16 cellular contexts compared by ENCODE assay signal in the genomic region with DNA sequence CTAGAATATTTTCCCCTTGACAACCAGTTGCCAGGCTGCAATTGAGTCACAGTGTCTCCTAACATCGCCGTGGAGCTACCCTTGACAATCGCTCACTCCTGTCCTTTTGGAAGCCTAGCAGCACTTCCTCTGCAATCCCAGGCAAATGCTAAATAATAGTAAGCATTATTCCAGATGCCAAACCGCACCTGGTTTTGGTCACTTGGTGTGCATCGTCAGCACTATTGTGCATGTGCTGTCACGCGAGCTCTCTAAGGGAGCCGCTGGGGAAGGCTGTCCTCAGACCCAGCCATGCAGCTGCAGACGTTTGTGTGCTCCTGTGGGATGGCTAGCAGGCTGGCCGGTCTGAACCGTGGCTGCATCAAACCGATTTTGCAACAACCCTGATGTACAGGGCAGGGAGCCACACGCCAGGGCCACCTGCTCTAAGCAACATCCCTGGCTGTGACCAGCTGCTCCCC.
A peak's percentile ranks its signal among the peaks of the same experiment; 100 is the strongest.
DNase-seq lines count a peak whose midpoint lies in the region; ATAC-seq and TF ChIP-seq lines count a peak whose summit lies in the region.
"Had no signal": no experiment of that assay in that cellular context is flagged by ENCODE, and none has a peak within 500 bp of the region (broad histone marks: within the 10 kb centered on the region; RNA-seq: fewer than 3 reads in every experiment).

No MANE protein-coding gene starts in this region.

- H3K4me3 Mint-ChIP-seq in GM23338, result no peak overlapping the region
- peak overlapping the region in 2 of 5 experiments; percentile 29 to 51 for H3K4me3 Mint-ChIP-seq in brain
- no peak overlapping the region for H3K4me3 Mint-ChIP-seq in nephron
- no peak overlapping the region for H3K4me3 Mint-ChIP-seq in activated CD8-positive, alpha-beta T cell treated with anti-CD3 and anti-CD28 coated beads for 36 hours

- H3K9me2 ChIP-seq in GM23338 (ENCODE audit: insufficient read depth), result no peaks in the 10 kb centered on the region

- no peaks in the 10 kb centered on the region for H3K27me3 ChIP-seq in GM23338 (ENCODE audit: insufficient read depth)
- H3K27me3 ChIP-seq: adrenal gland; BLaER1 treated with 17β-estradiol and CSF1 and Interleukin-3, amounts not matched to agents 10 nM and 100 nM; colonic mucosa; esophagus muscularis mucosa had no signal

- intact Hi-C loops in activated CD8-positive, alpha-beta T cell treated with anti-CD3 and anti-CD28 coated beads for 36 hours (cut with micrococcal nuclease), result no loop called here

- H3K4me2 ChIP-seq in GM23338, result no peak overlapping the region
- H3K4me2 ChIP-seq: BLaER1 treated with 17β-estradiol and CSF1 and Interleukin-3, amounts not matched to agents 10 nM and 100 nM had no signal

- POLR2A ChIA-PET in activated CD8-positive, alpha-beta T cell treated with anti-CD3 and anti-CD28 coated beads for 36 hours (lab: Charles Lee), result no interaction called here

- CTCF ChIA-PET in activated CD8-positive, alpha-beta T cell treated with anti-CD3 and anti-CD28 coated beads for 36 hours (lab: Charles Lee), result no interaction called here

- peaks cover 6% of the 10 kb centered on the region; the same call in 2 of the 3 replicates for H3K4me1 Mint-ChIP-seq in GM23338
- H3K4me1 Mint-ChIP-seq in brain, result peaks cover 37% of the 10 kb centered on the region
- peaks cover 36% of the 10 kb centered on the region for H3K4me1 Mint-ChIP-seq in nephron
- no peaks in the 10 kb centered on the region for H3K4me1 Mint-ChIP-seq in activated CD8-positive, alpha-beta T cell treated with anti-CD3 and anti-CD28 coated beads for 36 hours (ENCODE audit: low read depth)

- no peaks in the 10 kb centered on the region for H3K4me1 ChIP-seq in GM23338 (ENCODE audit: insufficient read depth)
- H3K4me1 ChIP-seq: adrenal gland had no signal

- peaks cover 3% of the 10 kb centered on the region; the same call in 1 of the 3 replicates for H3K36me3 Mint-ChIP-seq in GM23338 (ENCODE audit: low read depth)
- no peaks in the 10 kb centered on the region for H3K36me3 Mint-ChIP-seq in brain
- H3K36me3 Mint-ChIP-seq in nephron (ENCODE audit: low read depth), result peaks cover 5% of the 10 kb centered on the region
- H3K36me3 Mint-ChIP-seq in activated CD8-positive, alpha-beta T cell treated with anti-CD3 and anti-CD28 coated beads for 36 hours (ENCODE audit: low read depth), result no peaks in the 10 kb centered on the region

- DNase-seq in AG10803 (ENCODE audit: low read depth) (peak; percentile 68), GM23338 (ENCODE audit: low spot score) (no peak), glomerular visceral epithelial cell (ENCODE audit: extremely low spot score) (no peak), COR-L47 (lab: John Stamatoyannopoulos, UW) (no peak)
- no peak for DNase-seq in effector CD4-positive, alpha-beta T cell
- DNase-seq in activated CD8-positive, alpha-beta T cell treated with anti-CD3 and anti-CD28 coated beads for 36 hours, result no peak
- DNase-seq: activated CD4-positive, alpha-beta T cell treated with anti-CD3 and anti-CD28 coated beads, Interleukin-2, amount 50 U/mL, for 4 hours; adrenal gland; colonic mucosa; NCI-H2029; NK-92 treated with Interleukin-12 subunit alpha and Interleukin-12 subunit beta, amount 100 ng/mL, for 24 hours had no signal

- H4K20me1 ChIP-seq in GM23338 (replicated peaks; ENCODE audit: insufficient read depth), result no peaks in the 10 kb centered on the region
- H4K20me1 ChIP-seq: BLaER1 treated with 17β-estradiol and CSF1 and Interleukin-3, amounts not matched to agents 10 nM and 100 nM had no signal

- 0 out of 2 replicates have a peak overlapping the region, but pooled peaks have one; percentile 52 for H2AFZ ChIP-seq in GM23338

- H3K36me3 ChIP-seq in GM23338 (ENCODE audit: insufficient read depth), result no peaks in the 10 kb centered on the region
- H3K36me3 ChIP-seq: adrenal gland; BLaER1 treated with 17β-estradiol and CSF1 and Interleukin-3, amounts not matched to agents 10 nM and 100 nM; colonic mucosa; esophagus muscularis mucosa had no signal

- H3K27me3 Mint-ChIP-seq in GM23338 (ENCODE audit: insufficient read depth, low read depth, poor library complexity) (peaks cover 5% of the 10 kb centered on the region), brain (peaks cover 3% of the 10 kb centered on the region), nephron (ENCODE audit: low read depth) (peaks cover 4% of the 10 kb centered on the region)
- H3K27me3 Mint-ChIP-seq in activated CD8-positive, alpha-beta T cell treated with anti-CD3 and anti-CD28 coated beads for 36 hours, result no peaks in the 10 kb centered on the region

- no peaks in the 10 kb centered on the region for H3K79me2 ChIP-seq in GM23338 (replicated peaks; ENCODE audit: insufficient read depth)

- no peak for TF ChIP-seq CTCF in AG10803 (conservative IDR thresholded peaks at IDR 0.05; ENCODE audit: low read length)
- TF ChIP-seq CTCF in GM23338 (conservative IDR thresholded peaks at IDR 0.05; ENCODE audit: low read depth in 2 of 2), result no peak
- no peak for TF ChIP-seq CTCF in brain (conservative IDR thresholded peaks at IDR 0.05)
- TF ChIP-seq CTCF in nephron (IDR thresholded peaks at IDR 0.05; ENCODE audit: unreplicated experiment in 3 of 3), result no peak
- no peak for TF ChIP-seq CTCF in activated CD8-positive, alpha-beta T cell treated with anti-CD3 and anti-CD28 coated beads for 36 hours (IDR thresholded peaks at IDR 0.05)

- H3F3A ChIP-seq in GM23338 (replicated peaks; ENCODE audit: low read depth), result no peaks in the 10 kb centered on the region

- no peak overlapping the region for H3K27ac Mint-ChIP-seq in GM23338
- peak overlapping the region; percentile 11 to 90 (median 58) for H3K27ac Mint-ChIP-seq in brain
- H3K27ac Mint-ChIP-seq in nephron, result peak overlapping the region in 2 of 3 experiments; percentile 78 to 79
- no peak overlapping the region for H3K27ac Mint-ChIP-seq in activated CD8-positive, alpha-beta T cell treated with anti-CD3 and anti-CD28 coated beads for 36 hours

- H3K27ac ChIP-seq in GM23338 (ENCODE audit: low read depth), result no peak overlapping the region
- H3K27ac ChIP-seq: adrenal gland; BLaER1 treated with 17β-estradiol and CSF1 and Interleukin-3, amounts not matched to agents 10 nM and 100 nM; colonic mucosa; esophagus muscularis mucosa; HL-60 had no signal

- peaks cover 7% of the 10 kb centered on the region; the same call in 2 of the 3 replicates for H3K9me3 Mint-ChIP-seq in GM23338
- peaks cover 10 to 25% (median 15%) of the 10 kb centered on the region in 5 experiments for H3K9me3 Mint-ChIP-seq in brain
- H3K9me3 Mint-ChIP-seq in nephron, result peaks cover 14% of the 10 kb centered on the region
- peaks cover 4% of the 10 kb centered on the region for H3K9me3 Mint-ChIP-seq in activated CD8-positive, alpha-beta T cell treated with anti-CD3 and anti-CD28 coated beads for 36 hours

- H3K4me3 ChIP-seq in AG10803 (ENCODE audit: low read length) (no peak overlapping the region), GM23338 (no peak overlapping the region)
- H3K4me3 ChIP-seq: adrenal gland; BLaER1 treated with 17β-estradiol and CSF1 and Interleukin-3, amounts not matched to agents 10 nM and 100 nM; colonic mucosa; esophagus muscularis mucosa had no signal

- ATAC-seq in GM23338, result no peak; the same call in 2 of the 3 replicates
- no peak for ATAC-seq in activated CD8-positive, alpha-beta T cell treated with anti-CD3 and anti-CD28 coated beads for 36 hours

TF ChIP-seq in GM23338, 12 proteins besides CTCF, POLR2A, EP300 and RAD21 (continues in another document):
- TF ChIP-seq POLR2AphosphoS5 (IDR thresholded peaks at IDR 0.05; ENCODE audit: low read depth), result no peak
- TF ChIP-seq ZNF331 (CRISPR knock-in tag; IDR thresholded peaks at IDR 0.05; ENCODE audit: low read depth), result no peak
- no peak for TF ChIP-seq ZNF114 (CRISPR knock-in tag; IDR thresholded peaks at IDR 0.05)
- no peak for TF ChIP-seq JUNB (IDR thresholded peaks at IDR 0.05; ENCODE audit: unreplicated experiment)
- no peak for TF ChIP-seq EZH2 (IDR thresholded peaks at IDR 0.05; ENCODE audit: low read depth, unreplicated experiment)
- no peak for TF ChIP-seq NANOG (IDR thresholded peaks at IDR 0.05; ENCODE audit: borderline replicate concordance)
- TF ChIP-seq, protein P1, sequence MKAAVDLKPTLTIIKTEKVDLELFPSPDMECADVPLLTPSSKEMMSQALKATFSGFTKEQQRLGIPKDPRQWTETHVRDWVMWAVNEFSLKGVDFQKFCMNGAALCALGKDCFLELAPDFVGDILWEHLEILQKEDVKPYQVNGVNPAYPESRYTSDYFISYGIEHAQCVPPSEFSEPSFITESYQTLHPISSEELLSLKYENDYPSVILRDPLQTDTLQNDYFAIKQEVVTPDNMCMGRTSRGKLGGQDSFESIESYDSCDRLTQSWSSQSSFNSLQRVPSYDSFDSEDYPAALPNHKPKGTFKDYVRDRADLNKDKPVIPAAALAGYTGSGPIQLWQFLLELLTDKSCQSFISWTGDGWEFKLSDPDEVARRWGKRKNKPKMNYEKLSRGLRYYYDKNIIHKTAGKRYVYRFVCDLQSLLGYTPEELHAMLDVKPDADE (IDR thresholded peaks at IDR 0.05), result no peak
- no peak for TF ChIP-seq STAT1 (IDR thresholded peaks at IDR 0.05; ENCODE audit: unreplicated experiment)

Comparison
In these comparisons a context has a peak if more than half of its experiments do, and no peak if none do; other contexts are left out.
1. H3K27ac Mint-ChIP-seq: peak in brain (5 of 5) and nephron (2 of 3); none in GM23338 (single experiment) and activated CD8-positive, alpha-beta T cell treated with anti-CD3 and anti-CD28 coated beads for 36 hours (single experiment).